Comparison of ENCODE assay signal across 18 cellular contexts in the genomic region with DNA sequence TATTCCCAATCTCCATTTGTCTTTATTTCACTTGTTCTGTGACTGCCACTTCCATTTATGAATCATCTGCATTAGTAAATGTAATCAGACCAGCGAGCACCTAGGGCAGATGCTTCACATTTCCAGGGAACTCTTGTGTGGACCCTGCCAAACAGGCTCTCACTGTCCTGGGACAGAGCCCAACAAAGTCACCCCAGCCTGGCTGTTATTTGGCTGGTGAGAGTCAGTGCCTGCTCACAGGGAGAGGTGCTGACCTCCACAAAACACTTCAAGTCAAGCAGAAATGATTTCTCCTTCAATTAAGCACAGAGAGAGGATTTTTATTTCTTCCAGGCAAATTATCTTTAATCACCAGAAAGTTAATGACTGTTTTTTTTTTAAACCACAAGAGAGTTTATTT.
DNase-seq lines count a peak whose midpoint lies in the region; ATAC-seq and TF ChIP-seq lines count a peak whose summit lies in the region.
"Had no signal": no experiment of that assay in that cellular context is flagged by ENCODE, and none has a peak within 500 bp of the region (broad histone marks: within the 10 kb centered on the region; RNA-seq: fewer than 3 reads in every experiment).

No MANE protein-coding gene starts in this region.

- H3K36me3 ChIP-seq in right atrium auricular region (no peaks in the 10 kb centered on the region), endodermal cell (ENCODE audit: control insufficient read depth, insufficient read depth, low read length) (no peaks in the 10 kb centered on the region)

- H3K4me1 Mint-ChIP-seq in neural crest cell: peaks cover 16% of the 10 kb centered on the region
- H3K4me1 Mint-ChIP-seq in immature natural killer cell: no peaks in the 10 kb centered on the region
- no peaks in the 10 kb centered on the region for H3K4me1 Mint-ChIP-seq in endodermal cell
- H3K4me1 Mint-ChIP-seq: CD8-positive, alpha-beta memory T cell; H9 had no signal

- H3K27ac ChIP-seq in right atrium auricular region (no peak overlapping the region), endodermal cell (ENCODE audit: low read depth, low read length) (no peak overlapping the region)

- TF ChIP-seq CTCF in right atrium auricular region (IDR thresholded peaks at IDR 0.05) (no peak), neural crest cell (conservative IDR thresholded peaks at IDR 0.05) (no peak), endodermal cell (conservative IDR thresholded peaks at IDR 0.05) (no peak)

- intact Hi-C loops in Right ventricle myocardium superior (cut with DNase I): no loop called here

- H3K36me3 Mint-ChIP-seq in neural crest cell (ENCODE audit: low read depth) (no peaks in the 10 kb centered on the region), immature natural killer cell (no peaks in the 10 kb centered on the region), endodermal cell (ENCODE audit: low read depth) (no peaks in the 10 kb centered on the region)
- H3K36me3 Mint-ChIP-seq: CD8-positive, alpha-beta memory T cell had no signal

- H3K4me3 ChIP-seq in right atrium auricular region (no peak overlapping the region), endodermal cell (ENCODE audit: low read length) (no peak overlapping the region)

- no peak overlapping the region for H3K9ac ChIP-seq in endodermal cell (ENCODE audit: extremely low read depth, low read length, poor library complexity, severe bottlenecking)

- DNase-seq in Right ventricle myocardium superior (peak; percentile 41), right atrium auricular region (ENCODE audit: low spot score) (no peak), astrocyte of the hippocampus (ENCODE audit: low read depth, low spot score) (peak; percentile 3), neural crest cell (ENCODE audit: low read depth, low spot score) (no peak), immature natural killer cell (no peak), activated T-cell treated with anti-CD3 and anti-CD28 coated beads for 4 hours (no peak), endodermal cell (no peak)
- DNase-seq: CD8-positive, alpha-beta memory T cell; DND-41; H9; KG1; MV-4-11; NCI-H1436; NCI-H1930; NCI-H2171; NCI-H526; NK-92 treated with Interleukin-12 subunit alpha and Interleukin-12 subunit beta, amount 100 ng/mL, for 24 hours; RPMI8226 had no signal

- H3K27ac Mint-ChIP-seq in neural crest cell (ENCODE audit: unreplicated experiment) (peak overlapping the region; percentile 23), immature natural killer cell (no peak overlapping the region), endodermal cell (no peak overlapping the region)
- H3K27ac Mint-ChIP-seq: CD8-positive, alpha-beta memory T cell; H9 had no signal

- no peaks in the 10 kb centered on the region for H3K9me3 ChIP-seq in right atrium auricular region
- no peaks in the 10 kb centered on the region for H3K9me3 ChIP-seq in endodermal cell (ENCODE audit: control insufficient read depth, low read length)

- 78% methylated on average over 1 of the region's 1 CpG; no CpG with 5 or more reads in 1 of the 2 experiments for WGBS in endodermal cell (ENCODE audit: insufficient coverage in 1 of 2, insufficient read length in 1 of 2), 2 experiments

- H3K4me3 Mint-ChIP-seq in neural crest cell: no peak overlapping the region
- no peak overlapping the region for H3K4me3 Mint-ChIP-seq in immature natural killer cell
- no peak overlapping the region for H3K4me3 Mint-ChIP-seq in endodermal cell
- H3K4me3 Mint-ChIP-seq: H9 had no signal

- H3K9me3 Mint-ChIP-seq in neural crest cell: peaks cover 2% of the 10 kb centered on the region
- H3K9me3 Mint-ChIP-seq in immature natural killer cell: peaks cover 0 to 10% (median 0%) of the 10 kb centered on the region in 6 donors
- H3K9me3 Mint-ChIP-seq in endodermal cell: no peaks in the 10 kb centered on the region
- H3K9me3 Mint-ChIP-seq: H9 had no signal

- no peaks in the 10 kb centered on the region for H3K27me3 ChIP-seq in right atrium auricular region
- H3K27me3 ChIP-seq in endodermal cell (ENCODE audit: control insufficient read depth, insufficient read depth, low read length, poor library complexity, severe bottlenecking): no peaks in the 10 kb centered on the region

- H3K27me3 Mint-ChIP-seq in neural crest cell (ENCODE audit: low read depth) (no peaks in the 10 kb centered on the region), immature natural killer cell (ENCODE audit: low read depth in 3 of 3) (peaks cover 0 to 7% (median 2%) of the 10 kb centered on the region in 3 donors), endodermal cell (ENCODE audit: insufficient read depth) (no peaks in the 10 kb centered on the region)
- H3K27me3 Mint-ChIP-seq: CD8-positive, alpha-beta memory T cell had no signal

- H3K4me1 ChIP-seq in right atrium auricular region: no peaks in the 10 kb centered on the region
- no peaks in the 10 kb centered on the region for H3K4me1 ChIP-seq in endodermal cell (ENCODE audit: control insufficient read depth, insufficient read depth, low read length)

- peak; percentile 83 for ATAC-seq in Right ventricle myocardium superior (ENCODE audit: poor library complexity)

Comparison
In these comparisons a context has a peak if more than half of its experiments do, and no peak if none do; other contexts are left out.
1. DNase-seq: peak in Right ventricle myocardium superior (single experiment) and astrocyte of the hippocampus (single experiment); none in right atrium auricular region (single experiment), neural crest cell (single experiment), immature natural killer cell (0 of 3), activated T-cell treated with anti-CD3 and anti-CD28 coated beads for 4 hours (single experiment) and endodermal cell (single experiment).